Comparison of ENCODE assay signal across 27 cellular contexts in the genomic region with DNA sequence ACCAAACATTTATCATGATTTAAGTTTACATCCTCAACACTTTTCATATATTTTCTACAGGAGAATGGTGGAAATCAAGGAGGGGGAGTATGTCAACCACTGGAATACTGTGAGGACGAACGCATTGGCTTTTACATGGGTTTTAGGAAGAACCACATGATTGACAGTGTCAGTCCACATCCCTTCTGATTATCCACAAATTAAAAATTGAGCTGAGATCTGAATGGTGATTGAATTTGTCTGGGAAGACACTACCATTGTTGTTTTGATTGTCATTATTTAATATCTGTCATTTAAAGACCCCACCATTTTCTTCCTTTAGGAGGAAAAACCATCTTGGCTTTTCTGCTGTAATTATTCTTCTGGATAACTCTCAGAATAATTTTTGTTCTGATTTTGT. TPM values are rescaled to one million over a fixed set of nuclear protein-coding genes. Genes with fewer than 3 reads are reported as not detected.
DNase-seq lines count a peak whose midpoint lies in the region; ATAC-seq, FAIRE-seq and TF ChIP-seq lines count a peak whose summit lies in the region.
"Had no signal": no experiment of that assay in that cellular context is flagged by ENCODE, and none has a peak within 500 bp of the region (broad histone marks: within the 10 kb centered on the region; RNA-seq: fewer than 3 reads in every experiment).

No MANE protein-coding gene starts in this region.

- H3K4me1 Mint-ChIP-seq in activated T-cell treated with anti-CD3 and anti-CD28 coated beads, Interleukin-2, amount 50 U/mL, for 24 hours (ENCODE audit: low read depth) = peaks cover 67% of the 10 kb centered on the region
- H3K4me1 Mint-ChIP-seq in activated T-helper 2 cell treated with anti-CD3 and anti-CD28 coated beads, Interferon-gamma antibody, Interleukin-2, Interleukin-4, amounts not matched to agents 10 μg/mL and 5 μg/mL and 100 μg/mL, durations not matched to agents 14 hours and 24 hours and 36 hours (ENCODE audit: low read depth) = peaks cover 61% of the 10 kb centered on the region
- peaks cover 42 to 43% of the 10 kb centered on the region in 2 donors for H3K4me1 Mint-ChIP-seq in natural killer cell

- H3K4me3 Mint-ChIP-seq in activated T-cell treated with anti-CD3 and anti-CD28 coated beads, Interleukin-2, amount 50 U/mL, for 24 hours = peak overlapping the region; percentile 68
- H3K4me3 Mint-ChIP-seq in activated T-helper 2 cell treated with anti-CD3 and anti-CD28 coated beads, Interferon-gamma antibody, Interleukin-2, Interleukin-4, amounts not matched to agents 10 μg/mL and 5 μg/mL and 100 μg/mL, durations not matched to agents 14 hours and 24 hours and 36 hours (ENCODE audit: low read depth) = peak overlapping the region; percentile 74
- peak overlapping the region; percentile 76 for H3K4me3 Mint-ChIP-seq in natural killer cell
- H3K4me3 Mint-ChIP-seq: H9 had no signal

- H3K4me1 ChIP-seq in psoas muscle = no peaks in the 10 kb centered on the region
- H3K4me1 ChIP-seq: gastroesophageal sphincter, left ventricle myocardium inferior had no signal

- no peaks in the 10 kb centered on the region for H3K9me3 ChIP-seq in psoas muscle
- H3K9me3 ChIP-seq: gastroesophageal sphincter, left ventricle myocardium inferior, upper lobe of right lung had no signal

- no peak overlapping the region for H3K27ac ChIP-seq in psoas muscle
- H3K27ac ChIP-seq: gastroesophageal sphincter, left ventricle myocardium inferior, RWPE1, upper lobe of right lung, WERI-Rb-1 had no signal

- no peak for TF ChIP-seq CTCF in natural killer cell (IDR thresholded peaks at IDR 0.05)
- no peak for TF ChIP-seq CTCF in psoas muscle (IDR thresholded peaks at IDR 0.05)

- ATAC-seq in natural killer cell (no peak), psoas muscle (no peak), HG03196 (IDR thresholded peaks at IDR 0.05; ENCODE audit: unreplicated experiment) (no peak)
- ATAC-seq: gastroesophageal sphincter, HepG2, upper lobe of right lung had no signal

- no peaks in the 10 kb centered on the region for H3K36me3 ChIP-seq in psoas muscle (ENCODE audit: insufficient read depth in 1 of 2, low read depth in 1 of 2)
- H3K36me3 ChIP-seq: gastroesophageal sphincter, left ventricle myocardium inferior, upper lobe of right lung, WERI-Rb-1 had no signal

- no peaks in the 10 kb centered on the region for H3K27me3 ChIP-seq in psoas muscle (ENCODE audit: insufficient read depth in 3 of 3, low read length in 2 of 3)
- H3K27me3 ChIP-seq: gastroesophageal sphincter, upper lobe of right lung had no signal

- H3K27ac Mint-ChIP-seq in activated T-cell treated with anti-CD3 and anti-CD28 coated beads, Interleukin-2, amount 50 U/mL, for 24 hours = peak overlapping the region; percentile 96
- peak overlapping the region; percentile 84 for H3K27ac Mint-ChIP-seq in activated T-helper 2 cell treated with anti-CD3 and anti-CD28 coated beads, Interferon-gamma antibody, Interleukin-2, Interleukin-4, amounts not matched to agents 10 μg/mL and 5 μg/mL and 100 μg/mL, durations not matched to agents 14 hours and 24 hours and 36 hours
- H3K27ac Mint-ChIP-seq in natural killer cell = peak overlapping the region; percentile 41 to 83
- H3K27ac Mint-ChIP-seq: H9 had no signal

- WGBS in psoas muscle, 3 donors = 87 to 93% (median 92%) methylated on average over 2 of the region's 2 CpGs

- no peaks in the 10 kb centered on the region for H3K36me3 Mint-ChIP-seq in activated T-cell treated with anti-CD3 and anti-CD28 coated beads, Interleukin-2, amount 50 U/mL, for 24 hours (ENCODE audit: low read depth)
- no peaks in the 10 kb centered on the region for H3K36me3 Mint-ChIP-seq in activated T-helper 2 cell treated with anti-CD3 and anti-CD28 coated beads, Interferon-gamma antibody, Interleukin-2, Interleukin-4, amounts not matched to agents 10 μg/mL and 5 μg/mL and 100 μg/mL, durations not matched to agents 14 hours and 24 hours and 36 hours (ENCODE audit: low read depth)
- H3K36me3 Mint-ChIP-seq in natural killer cell = no peaks in the 10 kb centered on the region

- H3K27me3 Mint-ChIP-seq in activated T-cell treated with anti-CD3 and anti-CD28 coated beads, Interleukin-2, amount 50 U/mL, for 24 hours = no peaks in the 10 kb centered on the region
- H3K27me3 Mint-ChIP-seq in activated T-helper 2 cell treated with anti-CD3 and anti-CD28 coated beads, Interferon-gamma antibody, Interleukin-2, Interleukin-4, amounts not matched to agents 10 μg/mL and 5 μg/mL and 100 μg/mL, durations not matched to agents 14 hours and 24 hours and 36 hours (ENCODE audit: low read depth) = no peaks in the 10 kb centered on the region
- peaks cover 0 to 4% of the 10 kb centered on the region in 2 donors for H3K27me3 Mint-ChIP-seq in natural killer cell (ENCODE audit: low read depth in 2 of 2)

- peak; percentile 15 for FAIRE-seq in GM18507 (lab: Jason Lieb, UNC)
- FAIRE-seq: GM12891, HepG2, small intestine had no signal

- no peaks in the 10 kb centered on the region for H3K9me3 Mint-ChIP-seq in activated T-cell treated with anti-CD3 and anti-CD28 coated beads, Interleukin-2, amount 50 U/mL, for 24 hours
- peaks cover 4% of the 10 kb centered on the region for H3K9me3 Mint-ChIP-seq in activated T-helper 2 cell treated with anti-CD3 and anti-CD28 coated beads, Interferon-gamma antibody, Interleukin-2, Interleukin-4, amounts not matched to agents 10 μg/mL and 5 μg/mL and 100 μg/mL, durations not matched to agents 14 hours and 24 hours and 36 hours
- H3K9me3 Mint-ChIP-seq in natural killer cell = no peaks in the 10 kb centered on the region

- intact Hi-C loops in activated T-helper 2 cell treated with anti-CD3 and anti-CD28 coated beads, Interferon-gamma antibody, Interleukin-2, Interleukin-4, amounts not matched to agents 10 μg/mL and 5 μg/mL and 100 μg/mL, durations not matched to agents 14 hours and 24 hours and 36 hours (cut with micrococcal nuclease) = loop anchor here (1.0 to 10.0 kb wide), 6 partner anchors 54 to 551 kb away; a partner anchor contains a TSS
- intact Hi-C loops in natural killer cell (cut with micrococcal nuclease) (no loop called here), psoas muscle (cut with DNase I) (loop anchor here in 1 of 2 donors (5.0 kb wide), 1 partner anchor 44 kb away; no protein-coding TSS in a partner anchor)

- DNase-seq in activated T-cell treated with anti-CD3 and anti-CD28 coated beads, Interleukin-2, amount 50 U/mL, for 24 hours = no peak
- DNase-seq in activated T-cell treated with anti-CD3 and anti-CD28 coated beads, Interleukin-2, amount 50 U/mL, for 48 hours = no peak
- DNase-seq in GM18507 (ENCODE audit: extremely low spot score, insufficient read length, low read depth) (no peak), natural killer cell (no peak), NCI-H2107 treated with DMSO at 0.1 percent for 48 hours (lab: John Stamatoyannopoulos, UW; ENCODE audit: unreplicated experiment) (no peak), psoas muscle (no peak)
- DNase-seq in activated T-helper 2 cell treated with anti-CD3 and anti-CD28 coated beads, Interferon-gamma antibody, Interleukin-2, Interleukin-4, amounts not matched to agents 10 μg/mL and 5 μg/mL and 100 μg/mL, durations not matched to agents 14 hours and 24 hours and 36 hours (ENCODE audit: low spot score) = no peak
- DNase-seq: anterior cingulate cortex; cortex of kidney; H9; hippocampal formation; left ventricle myocardium inferior; NCI-H1092; NCI-H187 treated with DMSO at 0.1 percent for 48 hours; NCI-H2227 treated with DMSO at 0.1 percent for 48 hours; small intestine; stimulated activated CD4-positive, alpha-beta T cell treated with anti-CD3 and anti-CD28 coated beads, Interleukin-1b, Interleukin-23, amount 100 ng/mL, for 48 hours; T-helper 9 cell; upper lobe of right lung; WERI-Rb-1 had no signal

- H3K4me3 ChIP-seq in psoas muscle = no peak overlapping the region
- H3K4me3 ChIP-seq: gastroesophageal sphincter, left ventricle myocardium inferior, upper lobe of right lung had no signal

RNA-seq across cellular contexts. Expression of a gene that starts 31.3 kb away (rescaled TPM):
- total RNA-seq in activated T-helper 2 cell treated with anti-CD3 and anti-CD28 coated beads, Interferon-gamma antibody, Interleukin-2, Interleukin-4, amounts not matched to agents 10 μg/mL and 5 μg/mL and 100 μg/mL, durations not matched to agents 14 hours and 24 hours and 36 hours = not detected in 2 replicates
- 100 to 1,000 TPM; 364 to 424 (median 392) TPM for total RNA-seq in natural killer cell
- under 1 TPM in 1 of 4 donors, not detected in 3; 0.49 TPM for total RNA-seq in psoas muscle
- under 1 TPM; 0.09 to 0.17 (median 0.12) TPM for polyA plus RNA-seq in psoas muscle
- total RNA-seq: Daoy, gastroesophageal sphincter, H9, HepG2, left ventricle myocardium inferior had no signal
- polyA plus RNA-seq: BJ, HepG2 had no signal

RNA-seq across cellular contexts. Expression of a gene that starts 35.2 kb away (rescaled TPM):
- 70.9 and 72.2 TPM in 2 replicates for total RNA-seq in activated T-helper 2 cell treated with anti-CD3 and anti-CD28 coated beads, Interferon-gamma antibody, Interleukin-2, Interleukin-4, amounts not matched to agents 10 μg/mL and 5 μg/mL and 100 μg/mL, durations not matched to agents 14 hours and 24 hours and 36 hours
- total RNA-seq in natural killer cell (1,000 to 10,000 TPM in 1 of 3 donors, 100 to 1,000 TPM in 2; 739 to 1,541 (median 990) TPM), psoas muscle (under 1 TPM; 0.22 to 0.82 (median 0.57) TPM)
- 1 to 10 TPM in 1 of 3 donors, under 1 TPM in 2; 0.13 to 1.1 (median 0.14) TPM for polyA plus RNA-seq in psoas muscle
- total RNA-seq: H9, HepG2 had no signal
- polyA plus RNA-seq: BJ, HepG2 had no signal

Comparison
In these comparisons a context has a peak if more than half of its experiments do, and no peak if none do; other contexts are left out.
1. RNA of a gene that starts 31.3 kb away (total RNA-seq): 364 to 424 TPM in natural killer cell; 0.49 TPM in psoas muscle and not detected in activated T-helper 2 cell treated with anti-CD3 and anti-CD28 coated beads, Interferon-gamma antibody, Interleukin-2, Interleukin-4, amounts not matched to agents 10 μg/mL and 5 μg/mL and 100 μg/mL, durations not matched to agents 14 hours and 24 hours and 36 hours; every median in the first group is over 100 times any median in the second.
2. RNA of a gene that starts 35.2 kb away (total RNA-seq): 739 to 1,541 TPM in natural killer cell and 70.9 to 72.2 TPM in activated T-helper 2 cell treated with anti-CD3 and anti-CD28 coated beads, Interferon-gamma antibody, Interleukin-2, Interleukin-4, amounts not matched to agents 10 μg/mL and 5 μg/mL and 100 μg/mL, durations not matched to agents 14 hours and 24 hours and 36 hours; 0.22 to 0.82 TPM in psoas muscle; every median in the first group is over 10 times any median in the second.
3. Peak in every context shown above with its lines, with median percentiles within 50 percentile points of each other: H3K27ac Mint-ChIP-seq and H3K4me3 Mint-ChIP-seq.